9 cellular contexts compared by ENCODE assay signal in genomic region chr19:12779162-12779993, GRCh38. TPM values are rescaled to one million over a fixed set of nuclear protein-coding genes. Genes with fewer than 3 reads are reported as not detected.
DNase-seq lines count a peak whose midpoint lies in the region; ATAC-seq and FAIRE-seq lines count a peak whose summit lies in the region.
"Had no signal": no experiment of that assay in that cellular context is flagged by ENCODE, and none has a peak within 500 bp of the region (broad histone marks: within the 10 kb centered on the region; RNA-seq: fewer than 3 reads in every experiment).

No MANE protein-coding gene starts in this region.

- H3K27ac ChIP-seq in angular gyrus (ENCODE audit: low read depth, low read length), result peak overlapping the region; percentile 97

- peak overlapping the region; percentile 38 to 66 (median 60) for H3K4me3 Mint-ChIP-seq in immature natural killer cell
- H3K4me3 Mint-ChIP-seq in stimulated activated memory B cell treated with anti-CD40 and anti-IgM and Interleukin-4, amounts not matched to agents 10 μg/mL and 1 μg/mL and 100 μg/mL, for 72 hours, result peak overlapping the region; percentile 68

- DNase-seq in DMS53 (lab: John Stamatoyannopoulos, UW) (peak; percentile 22), DMS53 treated with DMSO at 0.1 percent for 48 hours (lab: John Stamatoyannopoulos, UW; ENCODE audit: unreplicated experiment) (no peak), NCI-H146 treated with DMSO at 0.1 percent for 48 hours (lab: John Stamatoyannopoulos, UW; ENCODE audit: unreplicated experiment) (peak; percentile 39), immature natural killer cell (no peak), HTR-8/SVneo (ENCODE audit: insufficient read length, low spot score) (no peak)

- H3K4me1 Mint-ChIP-seq in immature natural killer cell, result peaks cover 32 to 33% of the 10 kb centered on the region in 2 donors
- H3K4me1 Mint-ChIP-seq in stimulated activated memory B cell treated with anti-CD40 and anti-IgM and Interleukin-4, amounts not matched to agents 10 μg/mL and 1 μg/mL and 100 μg/mL, for 72 hours, result peaks cover 36% of the 10 kb centered on the region

- peaks cover 9 to 25% (median 17%) of the 10 kb centered on the region in 3 donors for H3K27me3 Mint-ChIP-seq in immature natural killer cell (ENCODE audit: low read depth in 3 of 3)
- no peaks in the 10 kb centered on the region for H3K27me3 Mint-ChIP-seq in stimulated activated memory B cell treated with anti-CD40 and anti-IgM and Interleukin-4, amounts not matched to agents 10 μg/mL and 1 μg/mL and 100 μg/mL, for 72 hours

- H3K9me3 Mint-ChIP-seq in immature natural killer cell, result no peaks in the 10 kb centered on the region
- H3K9me3 Mint-ChIP-seq in stimulated activated memory B cell treated with anti-CD40 and anti-IgM and Interleukin-4, amounts not matched to agents 10 μg/mL and 1 μg/mL and 100 μg/mL, for 72 hours, result no peaks in the 10 kb centered on the region

- no peak for ATAC-seq in stimulated activated memory B cell treated with anti-CD40 and anti-IgM and Interleukin-4, amounts not matched to agents 10 μg/mL and 1 μg/mL and 100 μg/mL, for 72 hours
- no peak for ATAC-seq in HG03378 (IDR thresholded peaks at IDR 0.05; ENCODE audit: unreplicated experiment)

- H3K36me3 Mint-ChIP-seq in immature natural killer cell, result no peaks in the 10 kb centered on the region
- no peaks in the 10 kb centered on the region for H3K36me3 Mint-ChIP-seq in stimulated activated memory B cell treated with anti-CD40 and anti-IgM and Interleukin-4, amounts not matched to agents 10 μg/mL and 1 μg/mL and 100 μg/mL, for 72 hours

- FAIRE-seq in HTR-8/SVneo (lab: Jason Lieb, UNC), result no peak
- FAIRE-seq: A204.1 had no signal

- peak overlapping the region in 5 of 6 donors; percentile 54 to 96 (median 87) for H3K27ac Mint-ChIP-seq in immature natural killer cell
- peak overlapping the region; percentile 94 for H3K27ac Mint-ChIP-seq in stimulated activated memory B cell treated with anti-CD40 and anti-IgM and Interleukin-4, amounts not matched to agents 10 μg/mL and 1 μg/mL and 100 μg/mL, for 72 hours

RNA-seq across cellular contexts. Expression of gene HOOK2, which starts 4.0 kb away (rescaled TPM):
- 1 to 10 TPM in 2 of 3 donors, not detected in 1; 2.1 to 2.5 TPM for polyA plus RNA-seq in immature natural killer cell

RNA-seq across cellular contexts. Expression of gene JUNB, which starts 11.9 kb away (rescaled TPM):
- polyA plus RNA-seq in immature natural killer cell, result 100 to 1,000 TPM; 620 to 796 (median 697) TPM

RNA-seq across cellular contexts. Expression of gene PRDX2, which starts 22.2 kb away (rescaled TPM):
- 100 to 1,000 TPM; 157 to 165 (median 159) TPM for polyA plus RNA-seq in immature natural killer cell

RNA-seq across cellular contexts. Expression of gene THSD8, which starts 22.5 kb away (rescaled TPM):
- polyA plus RNA-seq in immature natural killer cell, result 10 to 100 TPM in 1 of 3 donors, 1 to 10 TPM in 2; 3.0 to 11.0 (median 4.5) TPM

RNA-seq across cellular contexts. Expression of gene RNASEH2A, which starts 27.0 kb away (rescaled TPM):
- 10 to 100 TPM; 27.7 to 45.4 (median 37.5) TPM for polyA plus RNA-seq in immature natural killer cell

Comparison
In these comparisons a context has a peak if more than half of its experiments do, and no peak if none do; other contexts are left out.
1. DNase-seq: peak in DMS53 (single experiment) and NCI-H146 treated with DMSO at 0.1 percent for 48 hours (single experiment); none in DMS53 treated with DMSO at 0.1 percent for 48 hours (single experiment), immature natural killer cell (0 of 3) and HTR-8/SVneo (single experiment).